ENCODE assay signal across 24 cellular contexts in the genomic region with DNA sequence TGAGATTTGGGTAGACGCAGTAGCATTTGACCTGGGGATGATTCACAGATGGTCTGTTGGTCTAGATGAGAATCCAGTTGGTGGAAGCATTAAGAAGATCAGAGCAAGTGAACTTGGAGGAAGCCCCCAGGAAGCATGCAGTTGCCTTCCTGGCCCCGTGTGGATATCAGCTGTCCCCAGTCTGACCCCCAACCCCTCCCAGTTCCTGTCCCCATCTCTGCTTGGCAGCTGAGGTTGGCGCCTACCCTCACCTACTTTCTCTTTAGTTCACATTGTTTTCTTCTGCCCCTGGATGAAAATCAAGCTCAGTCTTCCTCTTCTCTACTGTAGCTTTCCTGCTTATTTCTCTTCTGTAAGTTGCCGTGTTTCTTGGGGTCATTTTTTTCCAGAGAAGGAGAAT.
"Had no signal": no experiment of that assay in that cellular context is flagged by ENCODE, and none has a peak within 500 bp of the region (broad histone marks: within the 10 kb centered on the region; RNA-seq: fewer than 3 reads in every experiment).

No MANE protein-coding gene starts in this region.

- ATAC-seq: naive thymus-derived CD4-positive, alpha-beta T cell; psoas muscle; right lobe of liver; stimulated activated naive B cell treated with anti-CD40 and anti-IgM and Interleukin-4, amounts not matched to agents 10 μg/mL and 1 μg/mL and 100 μg/mL, for 72 hours; stimulated activated naive CD8-positive, alpha-beta T cell treated with anti-CD3 and anti-CD28 coated beads, Interleukin-15, Interleukin-2, amounts not matched to agents 100 U/mL and 50 U/mL, for 24 hours; upper lobe of right lung had no signal

- H3K4me1 Mint-ChIP-seq: nephron progenitor cell; neural progenitor cell; stimulated activated naive B cell treated with anti-CD40 and anti-IgM and Interleukin-4, amounts not matched to agents 10 μg/mL and 1 μg/mL and 100 μg/mL, for 72 hours had no signal

- H3K36me3 Mint-ChIP-seq: mesothelial cell of epicardium; neural progenitor cell; stimulated activated naive B cell treated with anti-CD40 and anti-IgM and Interleukin-4, amounts not matched to agents 10 μg/mL and 1 μg/mL and 100 μg/mL, for 72 hours had no signal

- H3K27ac Mint-ChIP-seq: mesothelial cell of epicardium; nephron progenitor cell; neural progenitor cell; stimulated activated naive B cell treated with anti-CD40 and anti-IgM and Interleukin-4, amounts not matched to agents 10 μg/mL and 1 μg/mL and 100 μg/mL, for 72 hours had no signal

- H3K9me3 ChIP-seq: left ventricle myocardium inferior, neutrophil, psoas muscle, right atrium auricular region, right lobe of liver, stomach, testis, thyroid gland, transverse colon, upper lobe of right lung had no signal

- H3K4me3 Mint-ChIP-seq: mesothelial cell of epicardium; nephron progenitor cell; neural progenitor cell; stimulated activated naive B cell treated with anti-CD40 and anti-IgM and Interleukin-4, amounts not matched to agents 10 μg/mL and 1 μg/mL and 100 μg/mL, for 72 hours had no signal

- H3K9me3 Mint-ChIP-seq: mesothelial cell of epicardium, nephron progenitor cell, neural progenitor cell had no signal

- DNase-seq: hippocampal formation; kidney; left ventricle myocardium inferior; mesendoderm; naive thymus-derived CD4-positive, alpha-beta T cell; nephron progenitor cell; occipital lobe; psoas muscle; right lobe of liver; stimulated activated CD4-positive, alpha-beta T cell treated with anti-CD3 and anti-CD28 coated beads, Interleukin-1b, Interleukin-23, amount 100 ng/mL, for 48 hours; stimulated activated CD4-positive, alpha-beta T cell treated with anti-CD3 and anti-CD28 coated beads, Interleukin-2, amount 100 ng/mL, for 48 hours; stimulated activated CD4-positive, alpha-beta T cell treated with anti-CD3 and anti-CD28 coated beads, Interleukin-4, amount 100 ng/mL, for 4 hours; stimulated activated CD8-positive, alpha-beta memory T cell treated with anti-CD3 and anti-CD28 coated beads, Interleukin-4, amount 100 ng/mL, for 48 hours; stimulated activated naive B cell treated with anti-CD40 and anti-IgM and Interleukin-4, amounts not matched to agents 10 μg/mL and 1 μg/mL and 100 μg/mL, for 72 hours; stimulated activated naive CD8-positive, alpha-beta T cell treated with anti-CD3 and anti-CD28 coated beads, Interleukin-15, Interleukin-2, amounts not matched to agents 100 U/mL and 50 U/mL, for 24 hours; stomach; testis; thyroid gland; transverse colon; upper lobe of right lung had no signal
